35 cellular contexts compared by ENCODE assay signal in genomic region chr1:52060822-52061221, GRCh38.
"Had no signal": no experiment of that assay in that cellular context is flagged by ENCODE, and none has a peak within 500 bp of the region (broad histone marks: within the 10 kb centered on the region; RNA-seq: fewer than 3 reads in every experiment).

No MANE protein-coding gene starts in this region.

- H3K4me3 Mint-ChIP-seq: activated B cell treated with CpG ODN at 0.5 μM for 24 hours; activated CD4-positive, alpha-beta memory T cell treated with anti-CD3 and anti-CD28 coated beads, Interleukin-2, amount 10 ng/mL, durations not matched to agents 7 days and 5 days; activated CD4-positive, alpha-beta T cell treated with anti-CD3 and anti-CD28 coated beads, Interleukin-2, amount 10 ng/mL, durations not matched to agents 24 days and 14 days; activated CD8-positive, alpha-beta memory T cell treated with anti-CD3 and anti-CD28 coated beads, Interleukin-2, amount 10 ng/mL, durations not matched to agents 7 days and 5 days; activated CD8-positive, alpha-beta T cell treated with anti-CD3 and anti-CD28 coated beads, Interleukin-2, amount 10 ng/mL, durations not matched to agents 7 days and 5 days; activated naive CD4-positive, alpha-beta T cell treated with anti-CD3 and anti-CD28 coated beads, Interleukin-2, amount 10 ng/mL, durations not matched to agents 7 days and 5 days; activated naive CD4-positive, alpha-beta T cell treated with anti-CD3 and anti-CD28 coated beads, Interleukin-2, amount 50 U/mL, for 24 hours; activated naive CD8-positive, alpha-beta T cell; activated naive CD8-positive, alpha-beta T cell treated with anti-CD3 and anti-CD28 coated beads, Interleukin-2, amount 10 ng/mL, durations not matched to agents 7 days and 5 days; activated naive CD8-positive, alpha-beta T cell treated with anti-CD3 and anti-CD28 coated beads, Interleukin-2, amount 50 U/mL, for 24 hours; activated T-cell treated with anti-CD3 and anti-CD28 coated beads, Interleukin-2, amount 50 U/mL, for 24 hours; central memory CD8-positive, alpha-beta T cell; T-helper 2 cell treated with Interferon-gamma antibody and Interleukin-4, amounts not matched to agents 5 μg/mL and 100 μg/mL, for 36 hours had no signal

- ATAC-seq: activated CD8-positive, alpha-beta memory T cell treated with anti-CD3 and anti-CD28 coated beads, Interleukin-2, amount 10 ng/mL, durations not matched to agents 7 days and 5 days; activated CD8-positive, alpha-beta T cell treated with anti-CD3 and anti-CD28 coated beads, Interleukin-2, amount 10 ng/mL, durations not matched to agents 7 days and 5 days; activated naive CD8-positive, alpha-beta T cell treated with anti-CD3 and anti-CD28 coated beads, Interleukin-2, amount 50 U/mL, for 24 hours had no signal

- H3K9me3 Mint-ChIP-seq: activated B cell treated with CpG ODN at 0.5 μM for 24 hours; activated CD4-positive, alpha-beta memory T cell treated with anti-CD3 and anti-CD28 coated beads, Interleukin-2, amount 10 ng/mL, durations not matched to agents 7 days and 5 days; activated CD4-positive, alpha-beta T cell treated with anti-CD3 and anti-CD28 coated beads, Interleukin-2, amount 10 ng/mL, durations not matched to agents 24 days and 14 days; activated naive CD4-positive, alpha-beta T cell treated with anti-CD3 and anti-CD28 coated beads, Interleukin-2, amount 10 ng/mL, durations not matched to agents 7 days and 5 days; activated naive CD4-positive, alpha-beta T cell treated with anti-CD3 and anti-CD28 coated beads, Interleukin-2, amount 50 U/mL, for 24 hours; activated naive CD8-positive, alpha-beta T cell treated with anti-CD3 and anti-CD28 coated beads, Interleukin-2, amount 10 ng/mL, durations not matched to agents 7 days and 5 days; activated naive CD8-positive, alpha-beta T cell treated with anti-CD3 and anti-CD28 coated beads, Interleukin-2, amount 50 U/mL, for 24 hours; activated T-cell treated with anti-CD3 and anti-CD28 coated beads, Interleukin-2, amount 50 U/mL, for 24 hours; activated T-helper 2 cell treated with anti-CD3 and anti-CD28 coated beads, Interferon-gamma antibody, Interleukin-2, Interleukin-4, amounts not matched to agents 10 μg/mL and 5 μg/mL and 100 μg/mL, durations not matched to agents 14 hours and 24 hours and 36 hours; brain; central memory CD8-positive, alpha-beta T cell; T-helper 2 cell treated with Interferon-gamma antibody and Interleukin-4, amounts not matched to agents 5 μg/mL and 100 μg/mL, for 36 hours had no signal

- FAIRE-seq: bronchial epithelial cell, TTC549 had no signal

- H3K27me3 ChIP-seq: ascending aorta, cardiac muscle cell had no signal

- H3K27me3 Mint-ChIP-seq: activated B cell treated with CpG ODN at 0.5 μM for 24 hours; activated CD4-positive, alpha-beta memory T cell treated with anti-CD3 and anti-CD28 coated beads, Interleukin-2, amount 10 ng/mL, durations not matched to agents 7 days and 5 days; activated CD4-positive, alpha-beta T cell treated with anti-CD3 and anti-CD28 coated beads, Interleukin-2, amount 10 ng/mL, durations not matched to agents 24 days and 14 days; activated CD8-positive, alpha-beta memory T cell treated with anti-CD3 and anti-CD28 coated beads, Interleukin-2, amount 10 ng/mL, durations not matched to agents 7 days and 5 days; activated naive CD4-positive, alpha-beta T cell treated with anti-CD3 and anti-CD28 coated beads, Interleukin-2, amount 10 ng/mL, durations not matched to agents 7 days and 5 days; activated naive CD4-positive, alpha-beta T cell treated with anti-CD3 and anti-CD28 coated beads, Interleukin-2, amount 50 U/mL, for 24 hours; activated naive CD8-positive, alpha-beta T cell; activated naive CD8-positive, alpha-beta T cell treated with anti-CD3 and anti-CD28 coated beads, Interleukin-2, amount 10 ng/mL, durations not matched to agents 7 days and 5 days; activated naive CD8-positive, alpha-beta T cell treated with anti-CD3 and anti-CD28 coated beads, Interleukin-2, amount 50 U/mL, for 24 hours; activated T-cell treated with anti-CD3 and anti-CD28 coated beads, Interleukin-2, amount 50 U/mL, for 24 hours; central memory CD8-positive, alpha-beta T cell had no signal

- H3K9me3 ChIP-seq: ascending aorta had no signal

- H3K4me3 ChIP-seq: ascending aorta, cardiac muscle cell had no signal

- DNase-seq: activated B cell treated with CpG ODN at 0.5 μM for 24 hours; activated CD4-positive, alpha-beta memory T cell treated with anti-CD3 and anti-CD28 coated beads, Interleukin-2, amount 10 ng/mL, durations not matched to agents 7 days and 5 days; activated CD4-positive, alpha-beta T cell treated with anti-CD3 and anti-CD28 coated beads for 4 hours; activated CD4-positive, alpha-beta T cell treated with anti-CD3 and anti-CD28 coated beads, Interleukin-2, amount 10 ng/mL, durations not matched to agents 24 days and 14 days; activated CD4-positive, alpha-beta T cell treated with anti-CD3 and anti-CD28 coated beads, Interleukin-2, amount 50 U/mL, for 48 hours; activated CD4-positive, CD25-positive, alpha-beta regulatory T cell treated with anti-CD3 and anti-CD28 coated beads, Interleukin-2, amount 50 U/mL, for 72 hours; activated CD8-positive, alpha-beta memory T cell treated with anti-CD3 and anti-CD28 coated beads for 24 hours; activated CD8-positive, alpha-beta memory T cell treated with anti-CD3 and anti-CD28 coated beads, Interleukin-2, amount 10 ng/mL, durations not matched to agents 7 days and 5 days; activated CD8-positive, alpha-beta memory T cell treated with anti-CD3 and anti-CD28 coated beads, Interleukin-2, amount 50 U/mL, for 48 hours; activated CD8-positive, alpha-beta T cell treated with anti-CD3 and anti-CD28 coated beads, Interleukin-2, amount 10 ng/mL, durations not matched to agents 7 days and 5 days; activated effector memory CD4-positive, alpha-beta T cell treated with Interleukin-2 at 50 U/mL for 16 hours; activated gamma-delta T cell; activated naive CD4-positive, alpha-beta T cell treated with anti-CD3 and anti-CD28 coated beads, Interleukin-2, amount 10 ng/mL, durations not matched to agents 7 days and 5 days; activated naive CD4-positive, alpha-beta T cell treated with Interleukin-2 at 50 U/mL for 16 hours; activated naive CD8-positive, alpha-beta T cell treated with anti-CD3 and anti-CD28 coated beads, Interleukin-2, amount 10 ng/mL, durations not matched to agents 7 days and 5 days; activated naive CD8-positive, alpha-beta T cell treated with anti-CD3 and anti-CD28 coated beads, Interleukin-2, amount 50 U/mL, for 24 hours; activated T-cell treated with anti-CD3 and anti-CD28 coated beads, Interleukin-2, amount 50 U/mL, for 24 hours; activated T-cell treated with anti-CD3 and anti-CD28 coated beads, Interleukin-2, amount 50 U/mL, for 48 hours; amygdala; anterior cingulate cortex; caudate nucleus; cerebellar nuclear complex; T-helper 2 cell; T-helper 9 cell had no signal

- H3K27ac ChIP-seq: ascending aorta, cardiac muscle cell, VCaP had no signal

- H3K27ac Mint-ChIP-seq: activated B cell treated with CpG ODN at 0.5 μM for 24 hours; activated CD4-positive, alpha-beta memory T cell treated with anti-CD3 and anti-CD28 coated beads, Interleukin-2, amount 10 ng/mL, durations not matched to agents 7 days and 5 days; activated CD4-positive, alpha-beta T cell treated with anti-CD3 and anti-CD28 coated beads, Interleukin-2, amount 10 ng/mL, durations not matched to agents 24 days and 14 days; activated CD8-positive, alpha-beta memory T cell treated with anti-CD3 and anti-CD28 coated beads, Interleukin-2, amount 10 ng/mL, durations not matched to agents 7 days and 5 days; activated CD8-positive, alpha-beta T cell treated with anti-CD3 and anti-CD28 coated beads, Interleukin-2, amount 10 ng/mL, durations not matched to agents 7 days and 5 days; activated naive CD4-positive, alpha-beta T cell treated with anti-CD3 and anti-CD28 coated beads, Interleukin-2, amount 10 ng/mL, durations not matched to agents 7 days and 5 days; activated naive CD4-positive, alpha-beta T cell treated with anti-CD3 and anti-CD28 coated beads, Interleukin-2, amount 50 U/mL, for 24 hours; activated naive CD8-positive, alpha-beta T cell; activated naive CD8-positive, alpha-beta T cell treated with anti-CD3 and anti-CD28 coated beads, Interleukin-2, amount 10 ng/mL, durations not matched to agents 7 days and 5 days; activated naive CD8-positive, alpha-beta T cell treated with anti-CD3 and anti-CD28 coated beads, Interleukin-2, amount 50 U/mL, for 24 hours; activated T-cell treated with anti-CD3 and anti-CD28 coated beads, Interleukin-2, amount 50 U/mL, for 24 hours; activated T-helper 2 cell treated with anti-CD3 and anti-CD28 coated beads, Interferon-gamma antibody, Interleukin-2, Interleukin-4, amounts not matched to agents 10 μg/mL and 5 μg/mL and 100 μg/mL, durations not matched to agents 14 hours and 24 hours and 36 hours; brain; T-helper 2 cell treated with Interferon-gamma antibody and Interleukin-4, amounts not matched to agents 5 μg/mL and 100 μg/mL, for 36 hours had no signal
